Comparison of ENCODE assay signal across 1 cellular context in genomic region chr2:21118302-21118920, GRCh38.
TF ChIP-seq lines count a peak whose summit lies in the region.

No MANE protein-coding gene starts in this region.

TF ChIP-seq in HepG2, 621 proteins besides CTCF, POLR2A, EP300 and RAD21 (continued from another document and continues in another):
- TF ChIP-seq MXD3 (CRISPR knock-in tag; IDR thresholded peaks at IDR 0.05) (no peak), SRSF1 (optimal IDR thresholded peaks at IDR 0.05; ENCODE audit: low read depth, low read length) (no peak), NPAS2 (CRISPR knock-in tag; IDR thresholded peaks at IDR 0.05; ENCODE audit: borderline replicate concordance) (no peak), ZNF230 (CRISPR knock-in tag; IDR thresholded peaks at IDR 0.05) (no peak), SMAD9 (CRISPR knock-in tag; IDR thresholded peaks at IDR 0.05) (no peak), TBX2 (CRISPR knock-in tag; IDR thresholded peaks at IDR 0.05; ENCODE audit: borderline replicate concordance) (no peak), ZBTB42 (CRISPR knock-in tag; IDR thresholded peaks at IDR 0.05) (no peak), RBFOX2 (IDR thresholded peaks at IDR 0.05; ENCODE audit: low read depth, low read length) (no peak), ZSCAN9 (CRISPR knock-in tag; IDR thresholded peaks at IDR 0.05; ENCODE audit: borderline replicate concordance) (0 out of 2 replicates have a peak, but pooled peaks have one; percentile 35), GTF3A (CRISPR knock-in tag; conservative IDR thresholded peaks at IDR 0.05) (no peak), CC2D1A (CRISPR knock-in tag; IDR thresholded peaks at IDR 0.05) (no peak), NFKB2 (CRISPR knock-in tag; IDR thresholded peaks at IDR 0.05; ENCODE audit: borderline replicate concordance) (no peak), MEF2D (CRISPR knock-in tag; IDR thresholded peaks at IDR 0.05) (no peak), HMG20A (CRISPR knock-in tag; IDR thresholded peaks at IDR 0.05; ENCODE audit: borderline replicate concordance) (peak; percentile 32; the same call in 1 of the 2 replicates), GLMP (CRISPR knock-in tag; IDR thresholded peaks at IDR 0.05; ENCODE audit: borderline replicate concordance) (no peak), ZNF34 (CRISPR knock-in tag; IDR thresholded peaks at IDR 0.05; ENCODE audit: borderline replicate concordance) (0 out of 2 replicates have a peak, but pooled peaks have one; percentile 26), HIVEP1 (CRISPR knock-in tag; IDR thresholded peaks at IDR 0.05) (no peak), SOX5 (CRISPR knock-in tag; IDR thresholded peaks at IDR 0.05; ENCODE audit: borderline replicate concordance) (peak; percentile 49; the same call in 1 of the 2 replicates), IKZF4 (CRISPR knock-in tag; IDR thresholded peaks at IDR 0.05; ENCODE audit: borderline replicate concordance, low read depth, not compliant biosample characterization) (no peak), ZNF3 (CRISPR knock-in tag; IDR thresholded peaks at IDR 0.05) (no peak), FOXP1 (IDR thresholded peaks at IDR 0.05) (no peak), FOXP1 (CRISPR knock-in tag; IDR thresholded peaks at IDR 0.05) (no peak), HNRNPLL (IDR thresholded peaks at IDR 0.05; ENCODE audit: low read depth, low read length, poor library complexity, severe bottlenecking) (no peak), PITX1 (CRISPR knock-in tag; IDR thresholded peaks at IDR 0.05) (no peak), RXRB (CRISPR knock-in tag; IDR thresholded peaks at IDR 0.05; ENCODE audit: borderline replicate concordance) (peak; percentile 44; the same call in 1 of the 2 replicates), TAF15 (IDR thresholded peaks at IDR 0.05; ENCODE audit: low read depth, low read length, poor library complexity, severe bottlenecking) (no peak), CHD2 (IDR thresholded peaks at IDR 0.05; ENCODE audit: low read depth, low read length) (no peak), ZNF597 (CRISPR knock-in tag; IDR thresholded peaks at IDR 0.05) (no peak), YEATS2 (CRISPR knock-in tag; IDR thresholded peaks at IDR 0.05; ENCODE audit: borderline replicate concordance) (peak; percentile 49; the same call in 1 of the 2 replicates), SP1 (IDR thresholded peaks at IDR 0.05) (no peak), SP1 (CRISPR knock-in tag; IDR thresholded peaks at IDR 0.05) (no peak), SMYD3 (CRISPR knock-in tag; IDR thresholded peaks at IDR 0.05) (no peak), ZNF607 (CRISPR knock-in tag; IDR thresholded peaks at IDR 0.05; ENCODE audit: borderline replicate concordance) (no peak), TEAD2 (CRISPR knock-in tag; IDR thresholded peaks at IDR 0.05) (no peak), ATF7-NPFF (CRISPR knock-in tag; IDR thresholded peaks at IDR 0.05; ENCODE audit: low read depth) (no peak), JUN (CRISPR knock-in tag; IDR thresholded peaks at IDR 0.05) (no peak), RAD51 (IDR thresholded peaks at IDR 0.05; ENCODE audit: borderline replicate concordance) (no peak), KDM2A (CRISPR knock-in tag; IDR thresholded peaks at IDR 0.05; ENCODE audit: borderline replicate concordance, low read depth) (no peak), ZNF282 (IDR thresholded peaks at IDR 0.05; ENCODE audit: partially characterized antibody) (no peak), ZNF674 (CRISPR knock-in tag; IDR thresholded peaks at IDR 0.05; ENCODE audit: low read depth) (no peak), ARNT2 (CRISPR knock-in tag; IDR thresholded peaks at IDR 0.05; ENCODE audit: low read depth) (0 out of 2 replicates have a peak, but pooled peaks have one; percentile 41), ZBTB10 (CRISPR knock-in tag; IDR thresholded peaks at IDR 0.05; ENCODE audit: borderline replicate concordance) (no peak), KDM5B (CRISPR knock-in tag; IDR thresholded peaks at IDR 0.05; ENCODE audit: borderline replicate concordance) (no peak), YY1 (IDR thresholded peaks at IDR 0.05; ENCODE audit: insufficient read depth, insufficient replicate concordance, low read depth, low read length) (no peak), CENPX (CRISPR knock-in tag; IDR thresholded peaks at IDR 0.05) (no peak), ZBED4 (CRISPR knock-in tag; IDR thresholded peaks at IDR 0.05; ENCODE audit: borderline replicate concordance) (0 out of 2 replicates have a peak, but pooled peaks have one; percentile 31), MED1 (CRISPR knock-in tag; IDR thresholded peaks at IDR 0.05) (peak; percentile 36; the same call in 1 of the 2 replicates), SATB2 (CRISPR knock-in tag; IDR thresholded peaks at IDR 0.05) (no peak), ZBTB7B (CRISPR knock-in tag; IDR thresholded peaks at IDR 0.05) (no peak), KDM4B (CRISPR knock-in tag; IDR thresholded peaks at IDR 0.05) (no peak), ZNF589 (CRISPR knock-in tag; conservative IDR thresholded peaks at IDR 0.05) (no peak), CHD4 (IDR thresholded peaks at IDR 0.05; ENCODE audit: borderline replicate concordance, low read length) (no peak), NBN (conservative IDR thresholded peaks at IDR 0.05) (no peak), MZF1 (CRISPR knock-in tag; IDR thresholded peaks at IDR 0.05; ENCODE audit: borderline replicate concordance) (no peak), CBX2 (IDR thresholded peaks at IDR 0.05; ENCODE audit: low read depth, low read length) (no peak), CBX2 (CRISPR knock-in tag; IDR thresholded peaks at IDR 0.05; ENCODE audit: low read depth) (no peak), ZNF776 (CRISPR knock-in tag; IDR thresholded peaks at IDR 0.05) (no peak), MAFG (CRISPR knock-in tag; IDR thresholded peaks at IDR 0.05) (no peak), ZNF296 (CRISPR knock-in tag; conservative IDR thresholded peaks at IDR 0.05) (no peak), ISL2 (CRISPR knock-in tag; IDR thresholded peaks at IDR 0.05) (no peak), KLF11 (CRISPR knock-in tag; IDR thresholded peaks at IDR 0.05) (0 out of 2 replicates have a peak, but pooled peaks have one; percentile 26), THAP11 (CRISPR knock-in tag; IDR thresholded peaks at IDR 0.05) (peak; percentile 54; the same call in 1 of the 2 replicates), MTF1 (CRISPR knock-in tag; IDR thresholded peaks at IDR 0.05) (no peak)
- TF ChIP-seq, protein P1, sequence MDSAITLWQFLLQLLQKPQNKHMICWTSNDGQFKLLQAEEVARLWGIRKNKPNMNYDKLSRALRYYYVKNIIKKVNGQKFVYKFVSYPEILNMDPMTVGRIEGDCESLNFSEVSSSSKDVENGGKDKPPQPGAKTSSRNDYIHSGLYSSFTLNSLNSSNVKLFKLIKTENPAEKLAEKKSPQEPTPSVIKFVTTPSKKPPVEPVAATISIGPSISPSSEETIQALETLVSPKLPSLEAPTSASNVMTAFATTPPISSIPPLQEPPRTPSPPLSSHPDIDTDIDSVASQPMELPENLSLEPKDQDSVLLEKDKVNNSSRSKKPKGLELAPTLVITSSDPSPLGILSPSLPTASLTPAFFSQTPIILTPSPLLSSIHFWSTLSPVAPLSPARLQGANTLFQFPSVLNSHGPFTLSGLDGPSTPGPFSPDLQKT (CRISPR knock-in tag; IDR thresholded peaks at IDR 0.05; ENCODE audit: borderline replicate concordance): no peak
- TF ChIP-seq, protein P2, sequence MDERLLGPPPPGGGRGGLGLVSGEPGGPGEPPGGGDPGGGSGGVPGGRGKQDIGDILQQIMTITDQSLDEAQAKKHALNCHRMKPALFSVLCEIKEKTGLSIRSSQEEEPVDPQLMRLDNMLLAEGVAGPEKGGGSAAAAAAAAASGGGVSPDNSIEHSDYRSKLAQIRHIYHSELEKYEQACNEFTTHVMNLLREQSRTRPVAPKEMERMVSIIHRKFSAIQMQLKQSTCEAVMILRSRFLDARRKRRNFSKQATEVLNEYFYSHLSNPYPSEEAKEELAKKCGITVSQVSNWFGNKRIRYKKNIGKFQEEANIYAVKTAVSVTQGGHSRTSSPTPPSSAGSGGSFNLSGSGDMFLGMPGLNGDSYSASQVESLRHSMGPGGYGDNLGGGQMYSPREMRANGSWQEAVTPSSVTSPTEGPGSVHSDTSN (CRISPR knock-in tag; IDR thresholded peaks at IDR 0.05): no peak
- TF ChIP-seq, protein P3, sequence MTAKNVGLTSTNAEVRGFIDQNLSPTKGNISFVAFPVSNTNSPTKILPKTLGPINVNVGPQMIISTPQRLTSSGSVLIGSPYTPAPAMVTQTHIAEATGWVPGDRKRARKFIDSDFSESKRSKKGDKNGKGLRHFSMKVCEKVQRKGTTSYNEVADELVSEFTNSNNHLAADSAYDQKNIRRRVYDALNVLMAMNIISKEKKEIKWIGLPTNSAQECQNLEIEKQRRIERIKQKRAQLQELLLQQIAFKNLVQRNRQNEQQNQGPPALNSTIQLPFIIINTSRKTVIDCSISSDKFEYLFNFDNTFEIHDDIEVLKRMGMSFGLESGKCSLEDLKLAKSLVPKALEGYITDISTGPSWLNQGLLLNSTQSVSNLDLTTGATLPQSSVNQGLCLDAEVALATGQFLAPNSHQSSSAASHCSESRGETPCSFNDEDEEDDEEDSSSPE (CRISPR knock-in tag; IDR thresholded peaks at IDR 0.05): no peak
- TF ChIP-seq, protein P4, sequence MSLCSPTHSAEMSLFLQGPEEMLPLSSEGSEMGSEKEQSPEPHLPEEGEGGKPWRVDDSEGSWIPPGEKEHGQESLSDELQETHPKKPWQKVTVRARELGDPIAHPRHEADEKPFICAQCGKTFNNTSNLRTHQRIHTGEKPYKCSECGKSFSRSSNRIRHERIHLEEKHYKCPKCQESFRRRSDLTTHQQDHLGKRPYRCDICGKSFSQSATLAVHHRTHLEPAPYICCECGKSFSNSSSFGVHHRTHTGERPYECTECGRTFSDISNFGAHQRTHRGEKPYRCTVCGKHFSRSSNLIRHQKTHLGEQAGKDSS (CRISPR knock-in tag; IDR thresholded peaks at IDR 0.05; ENCODE audit: borderline replicate concordance, low read depth): no peak
